8 cellular contexts compared by ENCODE assay signal in the genomic region with DNA sequence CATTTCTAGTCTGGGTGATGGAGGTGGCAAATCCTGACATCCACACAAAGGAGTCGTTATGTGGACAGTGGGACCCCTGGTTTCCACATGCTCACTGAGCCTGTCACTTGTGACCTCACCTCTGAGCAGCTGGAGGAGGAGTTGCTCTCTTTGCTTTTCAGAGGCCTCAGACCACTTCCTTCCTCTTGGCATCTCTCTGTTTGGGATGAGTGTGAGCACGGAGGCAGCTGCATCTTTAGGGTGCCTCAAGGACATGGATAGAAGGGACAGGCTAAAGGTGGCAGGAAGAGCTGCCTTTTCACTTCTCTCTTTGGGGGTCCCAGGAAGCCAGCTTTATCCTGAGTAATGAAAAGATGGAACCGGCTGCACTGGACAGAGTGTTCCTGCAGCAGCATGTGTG. TPM values are rescaled to one million over a fixed set of nuclear protein-coding genes. Genes with fewer than 3 reads are reported as not detected.
DNase-seq lines count a peak whose midpoint lies in the region; ATAC-seq and TF ChIP-seq lines count a peak whose summit lies in the region.

No MANE protein-coding gene starts in this region.

- DNase-seq in stimulated activated CD4-positive, alpha-beta T cell treated with anti-CD3 and anti-CD28 coated beads, Interleukin-12 subunit alpha, Interleukin-12 subunit beta, amount 100 ng/mL, for 24 hours (ENCODE audit: low read depth in 2 of 2), result peak; percentile 13 to 22
- no peak for DNase-seq in stimulated activated CD4-positive, alpha-beta T cell treated with anti-CD3 and anti-CD28 coated beads, Interleukin-4, amount 100 ng/mL, for 1 hour
- DNase-seq in activated CD8-positive, alpha-beta T cell treated with anti-CD3 and anti-CD28 coated beads, Interleukin-2, amount 10 ng/mL, durations not matched to agents 7 days and 5 days, result peak; percentile 75
- DNase-seq in natural killer cell (no peak), HuH-7.5 (ENCODE audit: low spot score) (no peak), NCI-H146 (lab: John Stamatoyannopoulos, UW) (no peak), SW 1271 (lab: John Stamatoyannopoulos, UW) (no peak)

- H3K9me3 Mint-ChIP-seq in activated CD8-positive, alpha-beta T cell treated with anti-CD3 and anti-CD28 coated beads, Interleukin-2, amount 10 ng/mL, durations not matched to agents 7 days and 5 days (ENCODE audit: insufficient read depth), result no peaks in the 10 kb centered on the region
- no peaks in the 10 kb centered on the region for H3K9me3 Mint-ChIP-seq in natural killer cell

- peaks cover 5% of the 10 kb centered on the region for H3K36me3 Mint-ChIP-seq in activated CD8-positive, alpha-beta T cell treated with anti-CD3 and anti-CD28 coated beads, Interleukin-2, amount 10 ng/mL, durations not matched to agents 7 days and 5 days (ENCODE audit: low read depth)
- H3K36me3 Mint-ChIP-seq in natural killer cell, result no peaks in the 10 kb centered on the region

- TF ChIP-seq CTCF in natural killer cell (IDR thresholded peaks at IDR 0.05), result no peak

- peak overlapping the region; percentile 85 for H3K27ac Mint-ChIP-seq in activated CD8-positive, alpha-beta T cell treated with anti-CD3 and anti-CD28 coated beads, Interleukin-2, amount 10 ng/mL, durations not matched to agents 7 days and 5 days
- peak overlapping the region; percentile 64 to 75 for H3K27ac Mint-ChIP-seq in natural killer cell

- H3K4me1 Mint-ChIP-seq in activated CD8-positive, alpha-beta T cell treated with anti-CD3 and anti-CD28 coated beads, Interleukin-2, amount 10 ng/mL, durations not matched to agents 7 days and 5 days (ENCODE audit: low read depth), result peaks cover 56% of the 10 kb centered on the region
- peaks cover 24 to 30% of the 10 kb centered on the region in 2 donors for H3K4me1 Mint-ChIP-seq in natural killer cell

- CTCF ChIA-PET in activated CD8-positive, alpha-beta T cell treated with anti-CD3 and anti-CD28 coated beads, Interleukin-2, amount 10 ng/mL, durations not matched to agents 7 days and 5 days (lab: Charles Lee), result interaction anchor here (0.7 to 8.0 kb wide), 15 partner anchors 8 to 113 kb away, joined by 3 to 195 read pairs (median 7); partner anchors contain the start of genes GPR171 and P2RY14

- intact Hi-C loops in natural killer cell (cut with micrococcal nuclease), result no loop called here

- peak overlapping the region; percentile 66 for H3K4me3 Mint-ChIP-seq in activated CD8-positive, alpha-beta T cell treated with anti-CD3 and anti-CD28 coated beads, Interleukin-2, amount 10 ng/mL, durations not matched to agents 7 days and 5 days
- H3K4me3 Mint-ChIP-seq in natural killer cell, result peak overlapping the region; percentile 37

- POLR2A ChIA-PET in activated CD8-positive, alpha-beta T cell treated with anti-CD3 and anti-CD28 coated beads, Interleukin-2, amount 10 ng/mL, durations not matched to agents 7 days and 5 days (lab: Charles Lee), result interaction anchor here (0.6 to 3.0 kb wide), 9 partner anchors 12 to 109 kb away, joined by 3 to 28 read pairs (median 3); partner anchors contain the start of gene GPR171

- ATAC-seq in HG03378 (IDR thresholded peaks at IDR 0.05; ENCODE audit: unreplicated experiment), result peak; percentile 59
- peak; percentile 78 for ATAC-seq in activated CD8-positive, alpha-beta T cell treated with anti-CD3 and anti-CD28 coated beads, Interleukin-2, amount 10 ng/mL, durations not matched to agents 7 days and 5 days
- ATAC-seq in natural killer cell, result peak; percentile 46 to 62 (median 61)

- no peaks in the 10 kb centered on the region for H3K27me3 Mint-ChIP-seq in activated CD8-positive, alpha-beta T cell treated with anti-CD3 and anti-CD28 coated beads, Interleukin-2, amount 10 ng/mL, durations not matched to agents 7 days and 5 days (ENCODE audit: low read depth)
- H3K27me3 Mint-ChIP-seq in natural killer cell (ENCODE audit: low read depth in 2 of 2), result no peaks in the 10 kb centered on the region

RNA-seq across cellular contexts. Expression of gene GPR171, which starts 31.9 kb away (rescaled TPM):
- total RNA-seq in activated CD8-positive, alpha-beta T cell treated with anti-CD3 and anti-CD28 coated beads, Interleukin-2, amount 10 ng/mL, durations not matched to agents 7 days and 5 days, result 100 to 1,000 TPM; 115 to 124 TPM
- total RNA-seq in natural killer cell, result 1 to 10 TPM; 3.4 to 9.0 (median 8.2) TPM

Comparison
In these comparisons a context has a peak if more than half of its experiments do, and no peak if none do; other contexts are left out.
1. DNase-seq: peak in stimulated activated CD4-positive, alpha-beta T cell treated with anti-CD3 and anti-CD28 coated beads, Interleukin-12 subunit alpha, Interleukin-12 subunit beta, amount 100 ng/mL, for 24 hours (2 of 2) and activated CD8-positive, alpha-beta T cell treated with anti-CD3 and anti-CD28 coated beads, Interleukin-2, amount 10 ng/mL, durations not matched to agents 7 days and 5 days (single experiment); none in stimulated activated CD4-positive, alpha-beta T cell treated with anti-CD3 and anti-CD28 coated beads, Interleukin-4, amount 100 ng/mL, for 1 hour (single experiment), natural killer cell (single experiment), HuH-7.5 (single experiment), NCI-H146 (single experiment) and SW 1271 (0 of 2).
2. RNA of gene GPR171, which starts 31.9 kb away (total RNA-seq): 115 to 124 TPM in activated CD8-positive, alpha-beta T cell treated with anti-CD3 and anti-CD28 coated beads, Interleukin-2, amount 10 ng/mL, durations not matched to agents 7 days and 5 days; 3.4 to 9.0 TPM in natural killer cell; every median in the first group is over 10 times any median in the second.
3. Peak in every context shown above with its lines, with median percentiles within 50 percentile points of each other: ATAC-seq.